ENCODE assay signal across 1 cellular context in genomic region chr2:97677480-97677879, GRCh38.
TF ChIP-seq lines count a peak whose summit lies in the region.

No MANE protein-coding gene starts in this region.

TF ChIP-seq in endothelial cell of umbilical vein, 7 proteins besides CTCF, POLR2A, EP300 and RAD21:
- TF ChIP-seq FOS (IDR thresholded peaks at IDR 0.05; ENCODE audit: borderline replicate concordance, insufficient read depth, low read length) = peak; percentile 57
- no peak for TF ChIP-seq GATA2 (IDR thresholded peaks at IDR 0.05; ENCODE audit: insufficient read depth, insufficient read length, low read depth, low read length)
TF ChIP-seq in endothelial cell of umbilical vein: peak in this region for 1.
